ENCODE assay signal across 12 cellular contexts in the genomic region with DNA sequence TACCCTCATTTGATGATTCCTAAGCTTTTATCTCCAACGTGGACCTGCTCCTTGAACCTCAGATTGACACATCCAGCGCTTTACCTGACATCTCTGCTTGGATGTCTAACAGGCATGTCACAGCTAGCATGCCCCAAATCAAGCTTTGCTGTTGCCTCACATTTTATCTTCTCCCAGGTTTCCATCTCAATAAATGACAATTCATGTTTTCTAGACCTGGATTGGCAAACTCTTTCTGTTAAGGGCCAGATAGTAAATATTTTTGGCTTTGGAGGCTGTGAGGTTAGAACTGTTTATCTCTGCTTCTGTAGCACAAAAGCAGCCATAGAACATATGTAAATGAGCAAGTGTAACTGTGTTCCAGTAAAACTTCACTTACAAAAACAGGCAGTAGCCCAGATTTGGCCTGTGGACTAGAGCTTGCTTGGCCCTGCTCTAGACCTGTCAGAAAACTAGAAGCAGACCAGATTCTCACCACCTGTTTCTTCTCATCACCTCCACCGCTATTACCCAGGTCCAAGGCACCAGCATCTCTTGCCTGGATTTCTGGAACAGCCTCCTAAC. TPM values are rescaled to one million over a fixed set of nuclear protein-coding genes. Genes with fewer than 3 reads are reported as not detected.
DNase-seq lines count a peak whose midpoint lies in the region; ATAC-seq and TF ChIP-seq lines count a peak whose summit lies in the region.
"Had no signal": no experiment of that assay in that cellular context is flagged by ENCODE, and none has a peak within 500 bp of the region (broad histone marks: within the 10 kb centered on the region; RNA-seq: fewer than 3 reads in every experiment).

No MANE protein-coding gene starts in this region.

- no peaks in the 10 kb centered on the region for H3K27me3 Mint-ChIP-seq in MCF 10A (ENCODE audit: insufficient read depth, unreplicated experiment)
- H3K27me3 Mint-ChIP-seq: activated B cell treated with CpG ODN at 0.5 μM for 24 hours had no signal

- POLR2A ChIA-PET in MCF 10A (lab: Yijun Ruan, JAX) = interaction anchor here (1.2 to 2.3 kb wide), 4 partner anchors 9 to 42 kb away, joined by 4 to 16 read pairs (median 6); a partner anchor contains a TSS

- H3K9me3 ChIP-seq in breast epithelium = no peaks in the 10 kb centered on the region
- no peaks in the 10 kb centered on the region for H3K9me3 ChIP-seq in mesodermal cell (ENCODE audit: control insufficient read depth, low read length)

- H3K9me3 Mint-ChIP-seq in MCF 10A (ENCODE audit: unreplicated experiment) = no peaks in the 10 kb centered on the region
- H3K9me3 Mint-ChIP-seq: activated B cell treated with CpG ODN at 0.5 μM for 24 hours had no signal

- intact Hi-C loops in MCF 10A (cut with micrococcal nuclease) (no loop called here), breast epithelium (cut with DNase I; ENCODE audit: low total_unique reads) (no loop called here)

- peaks cover 24% of the 10 kb centered on the region for H3K4me1 Mint-ChIP-seq in MCF 10A (ENCODE audit: insufficient read depth, unreplicated experiment)

- H3K4me3 Mint-ChIP-seq in MCF 10A (ENCODE audit: unreplicated experiment) = peak overlapping the region; percentile 43
- H3K4me3 Mint-ChIP-seq: activated B cell treated with CpG ODN at 0.5 μM for 24 hours had no signal

- CTCF ChIA-PET in MCF 10A (lab: Yijun Ruan, JAX) = no interaction called here

- no peak for TF ChIP-seq CTCF in MCF 10A (IDR thresholded peaks at IDR 0.05; ENCODE audit: unreplicated experiment)
- no peak for TF ChIP-seq CTCF in breast epithelium (IDR thresholded peaks at IDR 0.05)

- no peak for DNase-seq in MCF 10A (ENCODE audit: unreplicated experiment)
- DNase-seq in breast epithelium (ENCODE audit: low spot score in 2 of 2) = no peak
- peak in 1 of 61 donors; percentile 7 for DNase-seq in caudate nucleus (lab: John Stamatoyannopoulos, UW)
- no peak for DNase-seq in left lobe of liver (ENCODE audit: low spot score)
- DNase-seq: activated B cell treated with CpG ODN at 0.5 μM for 24 hours, NCI-H1048 had no signal

- peak overlapping the region; percentile 14 for H3K27ac Mint-ChIP-seq in MCF 10A (ENCODE audit: low read depth, unreplicated experiment)
- H3K27ac Mint-ChIP-seq: activated B cell treated with CpG ODN at 0.5 μM for 24 hours had no signal

- ATAC-seq in left lobe of liver (no peak), GM21529 (IDR thresholded peaks at IDR 0.05; ENCODE audit: unreplicated experiment) (no peak), GM19324 (IDR thresholded peaks at IDR 0.05; ENCODE audit: low FRiP score, unreplicated experiment) (no peak)

- H3K36me3 Mint-ChIP-seq in MCF 10A (ENCODE audit: insufficient read depth, unreplicated experiment) = peaks cover 25% of the 10 kb centered on the region

- H3K4me1 ChIP-seq in breast epithelium (no peaks in the 10 kb centered on the region), mesodermal cell (ENCODE audit: control insufficient read depth, insufficient read depth, low read length, poor library complexity, severe bottlenecking) (peaks cover 17% of the 10 kb centered on the region), urinary bladder (ENCODE audit: insufficient read depth) (peaks cover 2% of the 10 kb centered on the region)

- no peaks in the 10 kb centered on the region for H3K27me3 ChIP-seq in breast epithelium

- H3K27ac ChIP-seq in breast epithelium = peak overlapping the region in 1 of 2 donors; percentile 22
- H3K27ac ChIP-seq in caudate nucleus (ENCODE audit: low read depth, low read length) = peak overlapping the region; percentile 79
- H3K27ac ChIP-seq in mesodermal cell (ENCODE audit: low read depth, low read length, severe bottlenecking) = peak overlapping the region; percentile 41
- H3K27ac ChIP-seq in urinary bladder (ENCODE audit: low read depth) = peak overlapping the region; percentile 24
- H3K27ac ChIP-seq: HL-60 had no signal

- 83 to 87% methylated on average over 3 of the region's 3 CpGs for WGBS in mesodermal cell (ENCODE audit: insufficient coverage in 2 of 2), 2 experiments
- 50% methylated on average over 3 of the region's 3 CpGs for WGBS in urinary bladder

- H3K36me3 ChIP-seq in breast epithelium (no peaks in the 10 kb centered on the region), mesodermal cell (ENCODE audit: control insufficient read depth, insufficient read depth, low read length) (peaks cover 20% of the 10 kb centered on the region), urinary bladder (ENCODE audit: insufficient read depth) (no peaks in the 10 kb centered on the region)

- BruUV-seq in MCF 10A (replicated peaks; lab: Mats Ljungman, UMichigan) = no TSS peak

- TF ChIP-seq POLR2A in breast epithelium (IDR thresholded peaks at IDR 0.05) = no peak

- H3K4me3 ChIP-seq in breast epithelium = no peak overlapping the region
- H3K4me3 ChIP-seq in mesodermal cell (ENCODE audit: extremely low read depth, insufficient read depth, low read length, poor library complexity, severe bottlenecking) = no peak overlapping the region
- no peak overlapping the region for H3K4me3 ChIP-seq in urinary bladder (ENCODE audit: low read depth, low read length)
- H3K4me3 ChIP-seq: lung had no signal

RNA-seq across cellular contexts. Expression of a gene that starts 42.2 kb away (rescaled TPM):
- total RNA-seq in MCF 10A (2022) (31.2 and 43.1 TPM in 2 replicates), breast epithelium (10 to 100 TPM; 36.4 to 43.4 (median 41.7) TPM), urinary bladder (37.1 TPM), left lobe of liver (21.6 TPM)
- 41.2 TPM for polyA plus RNA-seq in mesodermal cell (2013, experiment 1 of 2)
- 39.5 TPM for polyA plus RNA-seq in mesodermal cell (2013, experiment 2 of 2)
- polyA plus RNA-seq in urinary bladder = 27.4 TPM
